Comparison of ENCODE assay signal across 12 cellular contexts in the genomic region with DNA sequence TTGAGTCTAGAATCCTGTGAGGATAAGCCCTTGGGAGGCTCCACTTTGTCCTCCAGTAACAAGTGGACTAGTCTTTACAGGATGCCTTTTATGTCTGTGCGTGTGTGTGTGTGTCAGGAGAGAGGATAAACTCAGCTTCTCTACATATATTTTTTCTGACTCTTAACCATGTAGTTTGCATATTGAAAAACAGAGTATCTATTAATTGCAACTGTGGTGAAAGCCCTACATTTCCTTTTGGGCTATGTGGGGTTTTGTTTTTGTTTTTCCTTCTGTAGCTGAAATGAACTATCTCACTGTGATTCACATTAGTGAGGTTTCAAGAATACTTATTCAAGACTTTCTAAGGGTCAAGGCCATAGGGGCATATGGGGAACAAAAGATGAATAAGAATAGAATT. TPM values are rescaled to one million over a fixed set of nuclear protein-coding genes. Genes with fewer than 3 reads are reported as not detected.
DNase-seq lines count a peak whose midpoint lies in the region; ATAC-seq and TF ChIP-seq lines count a peak whose summit lies in the region.
"Had no signal": no experiment of that assay in that cellular context is flagged by ENCODE, and none has a peak within 500 bp of the region (broad histone marks: within the 10 kb centered on the region; RNA-seq: fewer than 3 reads in every experiment).

No MANE protein-coding gene starts in this region.

- no peak for TF ChIP-seq CTCF in natural killer cell (IDR thresholded peaks at IDR 0.05)

- H3K4me3 Mint-ChIP-seq in natural killer cell (no peak overlapping the region), immature natural killer cell (no peak overlapping the region)
- H3K4me3 Mint-ChIP-seq: natural killer cell treated with Interleukin-12 subunit alpha and Interleukin-12 subunit beta and Interleukin-15 and Interleukin-18, amount 100 ng/mL, for 72 hours had no signal

- peak; percentile 83 for ATAC-seq in GM18867 (IDR thresholded peaks at IDR 0.05; ENCODE audit: unreplicated experiment)
- ATAC-seq in GM21423 (IDR thresholded peaks at IDR 0.05; ENCODE audit: unreplicated experiment): peak; percentile 77
- ATAC-seq in HG02885 (IDR thresholded peaks at IDR 0.05; ENCODE audit: poor library complexity, unreplicated experiment): peak; percentile 86
- ATAC-seq in HG03565 (IDR thresholded peaks at IDR 0.05; ENCODE audit: unreplicated experiment): peak; percentile 87
- ATAC-seq in natural killer cell: no peak
- ATAC-seq: natural killer cell treated with Interleukin-12 subunit alpha and Interleukin-12 subunit beta and Interleukin-15 and Interleukin-18, amount 100 ng/mL, for 72 hours had no signal

- DNase-seq in natural killer cell (no peak), immature natural killer cell (no peak), posterior vena cava (ENCODE audit: low spot score) (no peak)
- no peak for DNase-seq in stimulated activated CD4-positive, alpha-beta T cell treated with anti-CD3 and anti-CD28 coated beads, Interleukin-15, amount 100 ng/mL, for 24 hours
- DNase-seq: EL, left ventricle myocardium inferior, SK-N-SH had no signal

- H3K27ac Mint-ChIP-seq in natural killer cell (no peak overlapping the region), immature natural killer cell (no peak overlapping the region)
- H3K27ac Mint-ChIP-seq: natural killer cell treated with Interleukin-12 subunit alpha and Interleukin-12 subunit beta and Interleukin-15 and Interleukin-18, amount 100 ng/mL, for 72 hours had no signal

- H3K27me3 Mint-ChIP-seq in natural killer cell (ENCODE audit: low read depth in 2 of 2): peaks cover 0 to 3% of the 10 kb centered on the region in 2 donors
- peaks cover 2 to 5% (median 5%) of the 10 kb centered on the region in 3 donors for H3K27me3 Mint-ChIP-seq in immature natural killer cell (ENCODE audit: low read depth in 3 of 3)

- intact Hi-C loops in natural killer cell (cut with micrococcal nuclease): no loop called here
- intact Hi-C loops in posterior vena cava (cut with DNase I): no loop called here

- H3K4me1 Mint-ChIP-seq in natural killer cell (no peaks in the 10 kb centered on the region), immature natural killer cell (no peaks in the 10 kb centered on the region)

- H3K36me3 Mint-ChIP-seq in natural killer cell: no peaks in the 10 kb centered on the region
- H3K36me3 Mint-ChIP-seq in immature natural killer cell: no peaks in the 10 kb centered on the region
- H3K36me3 Mint-ChIP-seq: natural killer cell treated with Interleukin-12 subunit alpha and Interleukin-12 subunit beta and Interleukin-15 and Interleukin-18, amount 100 ng/mL, for 72 hours had no signal

- H3K9me3 Mint-ChIP-seq in natural killer cell (peaks cover 3 to 5% of the 10 kb centered on the region in 2 donors), immature natural killer cell (peaks cover 0 to 5% (median under 1%) of the 10 kb centered on the region in 6 donors)

RNA-seq across cellular contexts. Expression of gene TPBG, which starts 17.7 kb away (rescaled TPM):
- total RNA-seq in natural killer cell: under 1 TPM in 2 of 3 donors, not detected in 1; 0.11 to 0.33 TPM
- polyA plus RNA-seq in immature natural killer cell: not detected
- 10 to 100 TPM; 15.2 to 22.1 TPM for total RNA-seq in posterior vena cava

Comparison
In these comparisons a context has a peak if more than half of its experiments do, and no peak if none do; other contexts are left out.
1. ATAC-seq: peak in GM18867 (single experiment), GM21423 (single experiment), HG02885 (single experiment) and HG03565 (single experiment); none in natural killer cell (0 of 3).
2. RNA of gene TPBG, which starts 17.7 kb away (total RNA-seq): 15.2 to 22.1 TPM in posterior vena cava; 0.11 to 0.33 TPM in natural killer cell; every median in the first group is over 10 times any median in the second.